28 cellular contexts compared by ENCODE assay signal in genomic region chr3:53812434-53812833, GRCh38. TPM values are rescaled to one million over a fixed set of nuclear protein-coding genes. Genes with fewer than 3 reads are reported as not detected.
DNase-seq lines count a peak whose midpoint lies in the region; ATAC-seq, FAIRE-seq and TF ChIP-seq lines count a peak whose summit lies in the region.
"Had no signal": no experiment of that assay in that cellular context is flagged by ENCODE, and none has a peak within 500 bp of the region (broad histone marks: within the 10 kb centered on the region; RNA-seq: fewer than 3 reads in every experiment).

No MANE protein-coding gene starts in this region.

- CTCF ChIA-PET in GM12878 (lab: Yijun Ruan, JAX) (no interaction called here), GM10248 (lab: Yijun Ruan, JAX) (no interaction called here)

- no TSS peak for BruUV-seq in GM12878 (replicated peaks; lab: Mats Ljungman, UMichigan)

- RAD21 ChIA-PET in GM12878 (lab: Charles Lee; ENCODE audit: unreplicated experiment): no interaction called here

- TF ChIP-seq RAD21 in GM12878 (IDR thresholded peaks at IDR 0.05; ENCODE audit: insufficient read depth, low read depth, low read length): 0 out of 2 replicates have a peak, but pooled peaks have one; percentile 8

- TF ChIP-seq EP300 in GM12878 (IDR thresholded peaks at IDR 0.05; ENCODE audit: borderline replicate concordance in 1 of 2, control insufficient read depth in 1 of 2, low read depth in 2 of 2, low read length in 2 of 2): no peak

- TF ChIP-seq CTCF in GM12864 (IDR thresholded peaks at IDR 0.05; ENCODE audit: low read depth, low read length, missing control alignments) (peak; percentile 8), GM23338 (conservative IDR thresholded peaks at IDR 0.05; ENCODE audit: low read depth in 2 of 2) (peak in 1 of 2 experiments; percentile 45; a peak in 3 of 4 replicates), GM12878 (IDR thresholded peaks at IDR 0.05 in 2 of 3, conservative IDR thresholded peaks at IDR 0.05 in 1 of 3; ENCODE audit: control insufficient read depth in 2 of 3, extremely low read depth in 1 of 3, insufficient read depth in 1 of 3, low read depth in 3 of 3, low read length in 3 of 3) (peak in 2 of 3 experiments; percentile 17 to 20; a peak in 2 of 6 replicates), GM10248 (IDR thresholded peaks at IDR 0.05; ENCODE audit: control extremely low read depth, extremely low read depth, low read depth, missing control alignments) (no peak)

- H3K4me1 ChIP-seq in GM23338 (ENCODE audit: insufficient read depth) (no peaks in the 10 kb centered on the region), GM12878 (ENCODE audit: control insufficient read depth, insufficient read depth, low read length) (peaks cover under 1% of the 10 kb centered on the region; the same call in 1 of the 2 replicates)
- H3K4me1 ChIP-seq: tibial nerve had no signal

- no peaks in the 10 kb centered on the region for H3K36me3 Mint-ChIP-seq in GM23338 (ENCODE audit: low read depth)
- H3K36me3 Mint-ChIP-seq: activated CD8-positive, alpha-beta memory T cell treated with anti-CD3 and anti-CD28 coated beads, Interleukin-2, amount 10 ng/mL, durations not matched to agents 7 days and 5 days; activated naive CD4-positive, alpha-beta T cell treated with anti-CD3 and anti-CD28 coated beads, Interleukin-2, amount 50 U/mL, for 24 hours had no signal

- 39% methylated on average over 4 of the region's 4 CpGs for WGBS in GM12878 (ENCODE audit: insufficient coverage, insufficient replicate concordance, low lambda C conversion rate, missing lambda C conversion rate)

- H3K9me3 ChIP-seq in GM12878 (replicated peaks; ENCODE audit: control insufficient read depth, insufficient read depth, low read length): no peaks in the 10 kb centered on the region
- H3K9me3 ChIP-seq: gastrocnemius medialis, tibial nerve had no signal

- H4K20me1 ChIP-seq in GM23338 (replicated peaks; ENCODE audit: insufficient read depth) (no peaks in the 10 kb centered on the region), GM12878 (ENCODE audit: control insufficient read depth, insufficient read depth) (no peaks in the 10 kb centered on the region)

- no peak for DNase-seq in GM12864 (ENCODE audit: low read depth)
- DNase-seq in GM23338 (ENCODE audit: low spot score): peak; percentile 63
- DNase-seq in GM12878 (ENCODE audit: low read depth, low spot score): no peak
- DNase-seq in left lobe of liver (ENCODE audit: low spot score): no peak
- DNase-seq in AG20443 (ENCODE audit: low spot score): no peak
- DNase-seq in GM10248 (ENCODE audit: extremely low spot score): no peak
- DNase-seq: activated CD4-positive, alpha-beta T cell treated with anti-CD3 and anti-CD28 coated beads for 4 hours; activated CD8-positive, alpha-beta memory T cell treated with anti-CD3 and anti-CD28 coated beads, Interleukin-2, amount 10 ng/mL, durations not matched to agents 7 days and 5 days; anterior cingulate cortex; DND-41; effector CD4-positive, alpha-beta T cell; gastrocnemius medialis; Karpas-422; kidney; NCI-H1092 treated with DMSO at 0.1 percent for 48 hours; NCI-H2029; NCI-H510A; nucleus accumbens; stimulated activated CD4-positive, alpha-beta T cell treated with anti-CD3 and anti-CD28 coated beads, Interleukin-4, amount 100 ng/mL, for 24 hours had no signal

- SMC1A ChIA-PET in GM12878 (lab: Charles Lee; ENCODE audit: uncharacterized antibody, unreplicated experiment): interaction anchor here (1.1 kb wide), 1 partner anchor 11 kb away, joined by 3 read pairs; no protein-coding TSS in a partner anchor

- H3K4me3 ChIP-seq in GM12864 (ENCODE audit: low read depth, low read length): no peak overlapping the region
- H3K4me3 ChIP-seq in GM23338: no peak overlapping the region
- no peak overlapping the region for H3K4me3 ChIP-seq in GM12878
- H3K4me3 ChIP-seq: gastrocnemius medialis, tibial nerve had no signal

- FAIRE-seq in GM12878 (lab: Jason Lieb, UNC): no peak
- FAIRE-seq: kidney, RCC 7860 had no signal

- H3K27me3 ChIP-seq in GM23338 (ENCODE audit: insufficient read depth) (no peaks in the 10 kb centered on the region), GM12878 (replicated peaks in 1 of 2; ENCODE audit: control insufficient read depth in 2 of 2, insufficient read depth in 2 of 2, low read length in 1 of 2) (no peaks in the 10 kb centered on the region)
- H3K27me3 ChIP-seq: gastrocnemius medialis, tibial nerve had no signal

- H3K36me3 ChIP-seq in GM23338 (ENCODE audit: insufficient read depth): no peaks in the 10 kb centered on the region
- H3K36me3 ChIP-seq in GM12878 (ENCODE audit: control insufficient read depth in 2 of 2, insufficient read depth in 2 of 2, low read length in 1 of 2): peaks cover 0 to 2% of the 10 kb centered on the region in 2 experiments; a peak in 2 of 4 replicates
- H3K36me3 ChIP-seq: gastrocnemius medialis had no signal

- no peak overlapping the region for H3K4me3 Mint-ChIP-seq in GM23338
- H3K4me3 Mint-ChIP-seq: activated CD8-positive, alpha-beta memory T cell treated with anti-CD3 and anti-CD28 coated beads, Interleukin-2, amount 10 ng/mL, durations not matched to agents 7 days and 5 days; activated naive CD4-positive, alpha-beta T cell treated with anti-CD3 and anti-CD28 coated beads, Interleukin-2, amount 50 U/mL, for 24 hours; activated T-helper 1 cell treated with anti-CD3 and anti-CD28 coated beads, Interleukin-12 subunit alpha, Interleukin-12 subunit beta, Interleukin-2, Interleukin-4 antibody, amounts not matched to agents 30 ng/mL and 10 ng/mL and 1 ng/mL, durations not matched to agents 14 hours and 24 hours and 36 hours; stimulated activated naive CD8-positive, alpha-beta T cell treated with anti-CD3 and anti-CD28 coated beads, Interleukin-15, Interleukin-2, amounts not matched to agents 100 ng/mL and 50 ng/mL, for 24 hours had no signal

- H3K9me2 ChIP-seq in GM23338 (ENCODE audit: insufficient read depth): no peaks in the 10 kb centered on the region

- H2AFZ ChIP-seq in GM23338 (no peak overlapping the region), GM12878 (ENCODE audit: control insufficient read depth, low read depth, low read length) (no peak overlapping the region)

- POLR2A ChIA-PET in GM12878 (lab: Charles Lee): no interaction called here
- POLR2A ChIA-PET in GM10248 (lab: Yijun Ruan, JAX): no interaction called here

- no peaks in the 10 kb centered on the region for H3K9me3 Mint-ChIP-seq in GM23338
- H3K9me3 Mint-ChIP-seq: activated naive CD4-positive, alpha-beta T cell treated with anti-CD3 and anti-CD28 coated beads, Interleukin-2, amount 50 U/mL, for 24 hours; activated T-helper 1 cell treated with anti-CD3 and anti-CD28 coated beads, Interleukin-12 subunit alpha, Interleukin-12 subunit beta, Interleukin-2, Interleukin-4 antibody, amounts not matched to agents 30 ng/mL and 10 ng/mL and 1 ng/mL, durations not matched to agents 14 hours and 24 hours and 36 hours; stimulated activated naive CD8-positive, alpha-beta T cell treated with anti-CD3 and anti-CD28 coated beads, Interleukin-15, Interleukin-2, amounts not matched to agents 100 ng/mL and 50 ng/mL, for 24 hours had no signal

- H3F3A ChIP-seq in GM23338 (replicated peaks; ENCODE audit: low read depth): no peaks in the 10 kb centered on the region

- in situ Hi-C loops in GM12878 (cut with MboI): no loop called here

- peaks cover 4% of the 10 kb centered on the region for H3K27me3 Mint-ChIP-seq in GM23338 (ENCODE audit: insufficient read depth, low read depth, poor library complexity)
- H3K27me3 Mint-ChIP-seq: activated naive CD4-positive, alpha-beta T cell treated with anti-CD3 and anti-CD28 coated beads, Interleukin-2, amount 50 U/mL, for 24 hours had no signal

- no peaks in the 10 kb centered on the region for H3K4me1 Mint-ChIP-seq in GM23338
- H3K4me1 Mint-ChIP-seq: activated CD8-positive, alpha-beta memory T cell treated with anti-CD3 and anti-CD28 coated beads, Interleukin-2, amount 10 ng/mL, durations not matched to agents 7 days and 5 days; activated naive CD4-positive, alpha-beta T cell treated with anti-CD3 and anti-CD28 coated beads, Interleukin-2, amount 50 U/mL, for 24 hours had no signal

- H3K79me2 ChIP-seq in GM23338 (replicated peaks; ENCODE audit: insufficient read depth) (no peaks in the 10 kb centered on the region), GM12878 (ENCODE audit: control insufficient read depth, insufficient read depth, low read length) (no peaks in the 10 kb centered on the region)

- no peak for TF ChIP-seq POLR2A in GM12878 (IDR thresholded peaks at IDR 0.05; ENCODE audit: low read depth, low read length)

- no peak overlapping the region for H3K9ac ChIP-seq in GM12878 (ENCODE audit: control insufficient read depth, insufficient read depth, low read length)

- intact Hi-C loops in GM12878 (cut with micrococcal nuclease; ENCODE audit: unreplicated experiment): no loop called here

- H3K27ac ChIP-seq in GM23338 (ENCODE audit: low read depth) (no peak overlapping the region), GM12878 (ENCODE audit: control insufficient read depth, insufficient read depth) (no peak overlapping the region)
- H3K27ac ChIP-seq: gastrocnemius medialis, tibial nerve had no signal

- no peak overlapping the region for H3K4me2 ChIP-seq in GM23338
- H3K4me2 ChIP-seq in GM12878 (ENCODE audit: control insufficient read depth, insufficient read depth): no peak overlapping the region

- ATAC-seq in GM23338 (peak; percentile 79), GM12878 (peak; percentile 52), left lobe of liver (peak; percentile 10), HG03135 (IDR thresholded peaks at IDR 0.05; ENCODE audit: unreplicated experiment) (no peak), GM21515 (IDR thresholded peaks at IDR 0.05; ENCODE audit: unreplicated experiment) (no peak)
- ATAC-seq: activated CD8-positive, alpha-beta memory T cell treated with anti-CD3 and anti-CD28 coated beads, Interleukin-2, amount 10 ng/mL, durations not matched to agents 7 days and 5 days had no signal

- H3K27ac Mint-ChIP-seq in GM23338: no peak overlapping the region
- H3K27ac Mint-ChIP-seq: activated CD8-positive, alpha-beta memory T cell treated with anti-CD3 and anti-CD28 coated beads, Interleukin-2, amount 10 ng/mL, durations not matched to agents 7 days and 5 days; activated naive CD4-positive, alpha-beta T cell treated with anti-CD3 and anti-CD28 coated beads, Interleukin-2, amount 50 U/mL, for 24 hours; activated T-helper 1 cell treated with anti-CD3 and anti-CD28 coated beads, Interleukin-12 subunit alpha, Interleukin-12 subunit beta, Interleukin-2, Interleukin-4 antibody, amounts not matched to agents 30 ng/mL and 10 ng/mL and 1 ng/mL, durations not matched to agents 14 hours and 24 hours and 36 hours; stimulated activated naive CD8-positive, alpha-beta T cell treated with anti-CD3 and anti-CD28 coated beads, Interleukin-15, Interleukin-2, amounts not matched to agents 100 ng/mL and 50 ng/mL, for 24 hours had no signal

RNA-seq across cellular contexts. Expression of gene CHDH, which starts 33.8 kb away (rescaled TPM):
- 6.6 and 31.4 TPM in 2 replicates for total RNA-seq in GM23338 (2014; rRNA removed; shearing (Covaris generic))
- 2.3 and 2.5 TPM in 2 replicates for polyA plus RNA-seq in GM23338 (2016; fragmentation: Nextera tagmentation; extraction: Ambion mirVana)
- 8.6 and 13.7 TPM in 2 replicates for total RNA-seq in GM12878 (2013; cell fraction: nucleolus; rRNA removed)
- 3.8 and 4.1 TPM in 2 replicates for total RNA-seq in GM12878 (2014; rRNA removed)
- total RNA-seq in GM12878 (2014; rRNA removed; fragmentation: Illumina TruSeq; extraction: Trizol): 2.0 and 2.1 TPM in 2 replicates
- 8.3 and 9.3 TPM in 2 replicates for total RNA-seq in GM12878 (2021)
- polyA plus RNA-seq in GM12878 (2011; ENCODE audit: low read depth): 1.0 TPM
- polyA plus RNA-seq in GM12878 (2011; rRNA removed): 3.5 and 5.1 TPM in 2 replicates
- 6.7 and 7.0 TPM in 2 replicates for polyA plus RNA-seq in GM12878 (2011; cell fraction: cytosol; rRNA removed)
- 8.1 and 13.8 TPM in 2 replicates for polyA plus RNA-seq in GM12878 (2011; cell fraction: nucleus; rRNA removed)
- 1.8 and 3.4 TPM in 2 replicates for polyA plus RNA-seq in GM12878 (2012)
- 1.7 and 2.5 TPM in 2 replicates for polyA plus RNA-seq in GM12878 (2014; fragmentation: Illumina TruSeq; extraction: Trizol)
- polyA plus RNA-seq in GM12878 (2014; fragmentation: Nextera tagmentation; extraction: Ambion mirVana): 1 to 10 TPM in 1 of 2 experiments, under 1 TPM in 1; 0.95 to 1.5 TPM
- 3.6 and 5.0 TPM in 2 replicates for polyA plus RNA-seq in GM12878 (2014; rRNA removed)
- 1 to 10 TPM; 2.3 to 3.4 TPM for polyA plus RNA-seq in GM12878 (2016; fragmentation: Nextera tagmentation; extraction: Ambion mirVana)
- 2.9 and 4.0 TPM in 2 replicates for polyA minus RNA-seq in GM12878 (2011; rRNA and poly(A)+ RNA removed)
- polyA minus RNA-seq in GM12878 (2011; cell fraction: cytosol; rRNA and poly(A)+ RNA removed): 1.0 and 1.6 TPM in 2 replicates
- polyA minus RNA-seq in GM12878 (2011; cell fraction: nucleus; rRNA and poly(A)+ RNA removed): 2.1 and 2.9 TPM in 2 replicates
- total RNA-seq in left lobe of liver: 44.7 TPM

RNA-seq across cellular contexts. Expression of gene IL17RB, which starts 33.9 kb away (rescaled TPM):
- 5.7 and 8.3 TPM in 2 replicates for total RNA-seq in GM23338 (2014; rRNA removed; shearing (Covaris generic))
- 6.4 and 6.9 TPM in 2 replicates for polyA plus RNA-seq in GM23338 (2016; fragmentation: Nextera tagmentation; extraction: Ambion mirVana)
- total RNA-seq in GM12878 (2013; cell fraction: nucleolus; rRNA removed): 39.4 and 40.0 TPM in 2 replicates
- total RNA-seq in GM12878 (2014; rRNA removed): 2.9 and 3.4 TPM in 2 replicates
- total RNA-seq in GM12878 (2014; rRNA removed; fragmentation: Illumina TruSeq; extraction: Trizol): 2.3 and 2.7 TPM in 2 replicates
- 2.2 and 3.0 TPM in 2 replicates for total RNA-seq in GM12878 (2021)
- 1.8 TPM for polyA plus RNA-seq in GM12878 (2011; ENCODE audit: low read depth)
- 17.0 and 17.2 TPM in 2 replicates for polyA plus RNA-seq in GM12878 (2011; rRNA removed)
- 12.4 and 12.5 TPM in 2 replicates for polyA plus RNA-seq in GM12878 (2011; cell fraction: cytosol; rRNA removed)
- polyA plus RNA-seq in GM12878 (2011; cell fraction: nucleus; rRNA removed): 55.2 and 92.3 TPM in 2 replicates
- 1.7 and 7.2 TPM in 2 replicates for polyA plus RNA-seq in GM12878 (2012)
- polyA plus RNA-seq in GM12878 (2014; fragmentation: Illumina TruSeq; extraction: Trizol): 2.9 and 4.3 TPM in 2 replicates
- 1 to 10 TPM; 1.9 TPM for polyA plus RNA-seq in GM12878 (2014; fragmentation: Nextera tagmentation; extraction: Ambion mirVana)
- 3.5 and 4.3 TPM in 2 replicates for polyA plus RNA-seq in GM12878 (2014; rRNA removed)
- 1 to 10 TPM; 2.9 to 3.5 TPM for polyA plus RNA-seq in GM12878 (2016; fragmentation: Nextera tagmentation; extraction: Ambion mirVana)
- 3.9 and 4.6 TPM in 2 replicates for polyA minus RNA-seq in GM12878 (2011; rRNA and poly(A)+ RNA removed)
- polyA minus RNA-seq in GM12878 (2011; cell fraction: cytosol; rRNA and poly(A)+ RNA removed): 1.3 and 2.1 TPM in 2 replicates
- 5.2 and 6.9 TPM in 2 replicates for polyA minus RNA-seq in GM12878 (2011; cell fraction: nucleus; rRNA and poly(A)+ RNA removed)
- total RNA-seq in left lobe of liver: 23.2 TPM
- total RNA-seq: lung microvascular endothelial cell, SK-MEL-5 had no signal

Comparison
In these comparisons a context has a peak if more than half of its experiments do, and no peak if none do; other contexts are left out.
1. ATAC-seq: peak in GM23338 (single experiment), GM12878 (single experiment) and left lobe of liver (single experiment); none in HG03135 (single experiment) and GM21515 (single experiment).